Comparison of ENCODE assay signal across 34 cellular contexts in genomic region chr13:40469581-40470282, GRCh38.
DNase-seq lines count a peak whose midpoint lies in the region; ATAC-seq, FAIRE-seq and TF ChIP-seq lines count a peak whose summit lies in the region.
"Had no signal": no experiment of that assay in that cellular context is flagged by ENCODE, and none has a peak within 500 bp of the region (broad histone marks: within the 10 kb centered on the region; RNA-seq: fewer than 3 reads in every experiment).

No MANE protein-coding gene starts in this region.

- FAIRE-seq in bronchial epithelial cell (lab: Jason Lieb, UNC) (peak; percentile 99), RCC 7860 (lab: Jason Lieb, UNC) (no peak)

- H3K36me3 Mint-ChIP-seq in Calu3 (ENCODE audit: insufficient read depth, unreplicated experiment) = no peaks in the 10 kb centered on the region
- H3K36me3 Mint-ChIP-seq: activated naive CD4-positive, alpha-beta T cell treated with anti-CD3 and anti-CD28 coated beads, Interleukin-2, amount 50 U/mL, for 24 hours had no signal

- H3K27ac ChIP-seq in tibial nerve = peak overlapping the region; percentile 67 to 87 (median 78)
- H3K27ac ChIP-seq: BLaER1, foreskin keratinocyte, hepatocyte, Peyer's patch, SJCRH30, upper lobe of left lung had no signal

- peak; percentile 68 for ATAC-seq in Right ventricle myocardium inferior
- no peak for ATAC-seq in activated CD4-positive, CD25-positive, alpha-beta regulatory T cell treated with anti-CD3 and anti-CD28 coated beads, Interleukin-2, amount 50 U/mL, for 24 hours
- ATAC-seq: effector memory CD8-positive, alpha-beta T cell; foreskin keratinocyte; HCT116 had no signal

- no peak for TF ChIP-seq POLR2A in tibial nerve (IDR thresholded peaks at IDR 0.05)

- H3K27me3 ChIP-seq in bronchial epithelial cell (ENCODE audit: control insufficient read depth, insufficient read depth, low read length) (no peaks in the 10 kb centered on the region), tibial nerve (no peaks in the 10 kb centered on the region), H7 (ENCODE audit: control insufficient read depth, insufficient read depth, low read length) (no peaks in the 10 kb centered on the region)
- H3K27me3 ChIP-seq: BLaER1, foreskin keratinocyte, hepatocyte, Peyer's patch, SJCRH30, upper lobe of left lung had no signal

- H3K4me3 Mint-ChIP-seq in Calu3 (ENCODE audit: low read depth, unreplicated experiment) = no peak overlapping the region
- H3K4me3 Mint-ChIP-seq: activated naive CD4-positive, alpha-beta T cell treated with anti-CD3 and anti-CD28 coated beads, Interleukin-2, amount 50 U/mL, for 24 hours; effector memory CD8-positive, alpha-beta T cell; IgD-negative memory B cell; nephron progenitor cell had no signal

- H3K9me3 Mint-ChIP-seq in Calu3 (ENCODE audit: low read depth, unreplicated experiment) = peaks cover 8% of the 10 kb centered on the region
- H3K9me3 Mint-ChIP-seq: IgD-negative memory B cell had no signal

- H3K9me3 ChIP-seq in tibial nerve = no peaks in the 10 kb centered on the region
- H3K9me3 ChIP-seq: Peyer's patch, SJCRH30, upper lobe of left lung had no signal

- no TSS peak for BruUV-seq in Calu3 (replicated peaks; lab: Mats Ljungman, UMichigan)

- peaks cover 0 to 19% (median 3%) of the 10 kb centered on the region in 4 donors for H3K4me1 ChIP-seq in tibial nerve
- H3K4me1 ChIP-seq: foreskin keratinocyte, Peyer's patch, upper lobe of left lung had no signal

- DNase-seq in bronchial epithelial cell (ENCODE audit: low read depth) = no peak
- no peak for DNase-seq in Right ventricle myocardium inferior (ENCODE audit: missing footprints)
- peak; percentile 59 for DNase-seq in mesenteric fat pad (ENCODE audit: low spot score)
- DNase-seq in tibial nerve (ENCODE audit: low spot score in 2 of 2) = no peak
- DNase-seq in H7 = no peak
- DNase-seq in RCC 7860 (ENCODE audit: low spot score) = no peak
- DNase-seq in Calu3 = no peak
- DNase-seq: activated CD4-positive, alpha-beta T cell treated with anti-CD3 and anti-CD28 coated beads for 4 hours; activated T-cell treated with anti-CD3 and anti-CD28 coated beads for 4 hours; caudate nucleus; cortex of kidney; DMS53; effector memory CD8-positive, alpha-beta T cell; erythroblast; foreskin keratinocyte; kidney glomerular epithelial cell; NCI-H1694 treated with DMSO at 0.1 percent for 48 hours; NCI-H446 treated with DMSO at 0.1 percent for 48 hours; NCI-H82; nephron progenitor cell; retina; SJCRH30; stimulated activated CD4-positive, alpha-beta T cell treated with anti-CD3 and anti-CD28 coated beads, Interleukin-12 subunit alpha, Interleukin-12 subunit beta, amount 100 ng/mL, for 4 hours; stimulated activated CD4-positive, alpha-beta T cell treated with anti-CD3 and anti-CD28 coated beads, Interleukin-2, amount 100 ng/mL, for 48 hours; SW 1271 had no signal

- intact Hi-C loops in Right ventricle myocardium inferior (cut with DNase I) = loop anchor here (10.0 kb wide), 1 partner anchor 65 kb away; no protein-coding TSS in a partner anchor
- intact Hi-C loops in Calu3 (cut with micrococcal nuclease; ENCODE audit: unreplicated experiment) = no loop called here

- H3K36me3 ChIP-seq in bronchial epithelial cell (ENCODE audit: control insufficient read depth, insufficient read depth, low read length) (no peaks in the 10 kb centered on the region), tibial nerve (no peaks in the 10 kb centered on the region), H7 (replicated peaks; ENCODE audit: control insufficient read depth, insufficient read depth, low read length) (no peaks in the 10 kb centered on the region)
- H3K36me3 ChIP-seq: BLaER1, Peyer's patch, SJCRH30, upper lobe of left lung had no signal

- no peaks in the 10 kb centered on the region for H3K4me1 Mint-ChIP-seq in Calu3 (ENCODE audit: low read depth, unreplicated experiment)

- no peak overlapping the region for H3K27ac Mint-ChIP-seq in Calu3 (ENCODE audit: unreplicated experiment)
- H3K27ac Mint-ChIP-seq: activated naive CD4-positive, alpha-beta T cell treated with anti-CD3 and anti-CD28 coated beads, Interleukin-2, amount 50 U/mL, for 24 hours; IgD-negative memory B cell; nephron progenitor cell had no signal

- CTCF ChIA-PET in Calu3 (lab: Charles Lee) = no interaction called here

- TF ChIP-seq CTCF in bronchial epithelial cell (IDR thresholded peaks at IDR 0.05; ENCODE audit: insufficient read depth, low read length, severe bottlenecking) = no peak
- TF ChIP-seq CTCF in tibial nerve (IDR thresholded peaks at IDR 0.05) = no peak
- TF ChIP-seq CTCF in Calu3 (IDR thresholded peaks at IDR 0.05; ENCODE audit: unreplicated experiment) = no peak

- TF ChIP-seq EP300 in tibial nerve (IDR thresholded peaks at IDR 0.05) = no peak

- no peak overlapping the region for H3K4me3 ChIP-seq in bronchial epithelial cell (ENCODE audit: low read depth, low read length)
- no peak overlapping the region for H3K4me3 ChIP-seq in tibial nerve
- H3K4me3 ChIP-seq in H7 (ENCODE audit: insufficient read depth, low read depth, low read length) = no peak overlapping the region
- H3K4me3 ChIP-seq: BLaER1, hepatocyte, lung, Peyer's patch, SJCRH30, upper lobe of left lung had no signal

- 73 to 81% methylated on average over 10 of the region's 10 CpGs for WGBS in tibial nerve, 2 donors

- no peaks in the 10 kb centered on the region for H3K27me3 Mint-ChIP-seq in Calu3 (ENCODE audit: unreplicated experiment)
- H3K27me3 Mint-ChIP-seq: activated naive CD4-positive, alpha-beta T cell treated with anti-CD3 and anti-CD28 coated beads, Interleukin-2, amount 50 U/mL, for 24 hours; effector memory CD8-positive, alpha-beta T cell had no signal
